ENCODE assay signal across 24 cellular contexts in genomic region chr4:48153791-48154550, GRCh38. TPM values are rescaled to one million over a fixed set of nuclear protein-coding genes. Genes with fewer than 3 reads are reported as not detected.
DNase-seq lines count a peak whose midpoint lies in the region; ATAC-seq and TF ChIP-seq lines count a peak whose summit lies in the region.
"Had no signal": no experiment of that assay in that cellular context is flagged by ENCODE, and none has a peak within 500 bp of the region (broad histone marks: within the 10 kb centered on the region; RNA-seq: fewer than 3 reads in every experiment).

No MANE protein-coding gene starts in this region.

- no peaks in the 10 kb centered on the region for H3K4me1 Mint-ChIP-seq in activated CD8-positive, alpha-beta T cell treated with anti-CD3 and anti-CD28 coated beads for 36 hours (ENCODE audit: low read depth)
- H3K4me1 Mint-ChIP-seq in activated CD8-positive, alpha-beta T cell treated with anti-CD3 and anti-CD28 coated beads, Interleukin-2, amount 10 ng/mL, durations not matched to agents 7 days and 5 days (ENCODE audit: low read depth) = no peaks in the 10 kb centered on the region
- H3K4me1 Mint-ChIP-seq: activated T-helper 17 cell treated with anti-CD3 and anti-CD28 coated beads, Interleukin-2, amount 50 U/mL, for 72 hours had no signal

- intact Hi-C loops in activated CD8-positive, alpha-beta T cell treated with anti-CD3 and anti-CD28 coated beads for 36 hours (cut with micrococcal nuclease) = no loop called here
- intact Hi-C loops in thyroid gland (cut with DNase I) (no loop called here), body of pancreas (cut with DNase I) (no loop called here)

- in situ Hi-C loops in HAP-1 (cut with MboI; ENCODE audit: low sequenced_read_pairs) = no loop called here

- CTCF ChIA-PET in activated CD8-positive, alpha-beta T cell treated with anti-CD3 and anti-CD28 coated beads for 36 hours (lab: Charles Lee) = interaction anchor here (1.0 kb wide), 1 partner anchor 9 kb away, joined by 6 read pairs; no protein-coding TSS in a partner anchor
- CTCF ChIA-PET in activated CD8-positive, alpha-beta T cell treated with anti-CD3 and anti-CD28 coated beads, Interleukin-2, amount 10 ng/mL, durations not matched to agents 7 days and 5 days (lab: Charles Lee) = interaction anchor here (1.4 to 1.8 kb wide), 2 partner anchors 8 to 10 kb away, joined by 4 to 8 read pairs; no protein-coding TSS in a partner anchor

- H3K27me3 ChIP-seq in thyroid gland (no peaks in the 10 kb centered on the region), body of pancreas (no peaks in the 10 kb centered on the region), HAP-1 (ENCODE audit: low read depth) (no peaks in the 10 kb centered on the region)
- H3K27me3 ChIP-seq: adrenal gland, BLaER1, heart left ventricle had no signal

- H3K4me3 ChIP-seq in thyroid gland (replicated peaks in 1 of 3) (no peak overlapping the region), body of pancreas (no peak overlapping the region), HAP-1 (no peak overlapping the region)
- H3K4me3 ChIP-seq: adrenal gland, BLaER1, heart left ventricle had no signal

- H3K9me3 Mint-ChIP-seq in activated CD8-positive, alpha-beta T cell treated with anti-CD3 and anti-CD28 coated beads for 36 hours = peaks cover 29% of the 10 kb centered on the region
- peaks cover 31% of the 10 kb centered on the region for H3K9me3 Mint-ChIP-seq in activated CD8-positive, alpha-beta T cell treated with anti-CD3 and anti-CD28 coated beads, Interleukin-2, amount 10 ng/mL, durations not matched to agents 7 days and 5 days (ENCODE audit: insufficient read depth)
- H3K9me3 Mint-ChIP-seq: activated T-helper 17 cell treated with anti-CD3 and anti-CD28 coated beads, Interleukin-2, amount 50 U/mL, for 72 hours had no signal

- H3K36me3 ChIP-seq in thyroid gland (peaks cover 6% of the 10 kb centered on the region in 2 donors), body of pancreas (replicated peaks in 1 of 2; ENCODE audit: insufficient read depth in 1 of 2, low read depth in 2 of 2) (peaks cover 0 to 2% of the 10 kb centered on the region in 2 donors), HAP-1 (replicated peaks) (no peaks in the 10 kb centered on the region)

- H3K9me3 ChIP-seq in thyroid gland (no peaks in the 10 kb centered on the region), body of pancreas (peaks cover 0 to 8% (median 0%) of the 10 kb centered on the region in 3 donors), HAP-1 (no peaks in the 10 kb centered on the region)

- H3K4me1 ChIP-seq in thyroid gland (no peaks in the 10 kb centered on the region), body of pancreas (no peaks in the 10 kb centered on the region), HAP-1 (peaks cover 9% of the 10 kb centered on the region)
- H3K4me1 ChIP-seq: adrenal gland, BLaER1 had no signal

- H3K27ac ChIP-seq in thyroid gland (no peak overlapping the region), body of pancreas (no peak overlapping the region)
- H3K27ac ChIP-seq: adrenal gland, BLaER1, heart left ventricle, WERI-Rb-1 had no signal

- peaks cover 49% of the 10 kb centered on the region for H3K36me3 Mint-ChIP-seq in activated CD8-positive, alpha-beta T cell treated with anti-CD3 and anti-CD28 coated beads for 36 hours (ENCODE audit: low read depth)
- peaks cover 35% of the 10 kb centered on the region for H3K36me3 Mint-ChIP-seq in activated CD8-positive, alpha-beta T cell treated with anti-CD3 and anti-CD28 coated beads, Interleukin-2, amount 10 ng/mL, durations not matched to agents 7 days and 5 days (ENCODE audit: low read depth)

- TF ChIP-seq POLR2A in thyroid gland (IDR thresholded peaks at IDR 0.05) = no peak
- TF ChIP-seq POLR2A in body of pancreas (IDR thresholded peaks at IDR 0.05) = no peak

- TF ChIP-seq CTCF in activated CD8-positive, alpha-beta T cell treated with anti-CD3 and anti-CD28 coated beads for 36 hours (IDR thresholded peaks at IDR 0.05) = no peak
- no peak for TF ChIP-seq CTCF in thyroid gland (IDR thresholded peaks at IDR 0.05)
- TF ChIP-seq CTCF in body of pancreas (IDR thresholded peaks at IDR 0.05) = no peak

- no peak for DNase-seq in activated CD8-positive, alpha-beta T cell treated with anti-CD3 and anti-CD28 coated beads for 36 hours
- no peak for DNase-seq in activated CD8-positive, alpha-beta T cell treated with anti-CD3 and anti-CD28 coated beads, Interleukin-2, amount 10 ng/mL, durations not matched to agents 7 days and 5 days
- no peak for DNase-seq in thyroid gland
- no peak for DNase-seq in body of pancreas
- no peak for DNase-seq in HAP-1 (ENCODE audit: low spot score in 2 of 2)
- DNase-seq: 8988T; adrenal gland; DMS 273 treated with DMSO at 0.1 percent for 48 hours; effector CD4-positive, alpha-beta T cell; heart left ventricle; Karpas-422; naive thymus-derived CD4-positive, alpha-beta T cell; NCI-H1436; NCI-H226; NK-92 treated with Interleukin-12 subunit alpha and Interleukin-12 subunit beta, amount 100 ng/mL, for 24 hours; small intestine; T-helper 1 cell; trophoblast cell; WERI-Rb-1 had no signal

- POLR2A ChIA-PET in activated CD8-positive, alpha-beta T cell treated with anti-CD3 and anti-CD28 coated beads for 36 hours (lab: Charles Lee) = interaction anchor here (1.4 kb wide), 1 partner anchor 26 kb away, joined by 4 read pairs; no protein-coding TSS in a partner anchor
- POLR2A ChIA-PET in activated CD8-positive, alpha-beta T cell treated with anti-CD3 and anti-CD28 coated beads, Interleukin-2, amount 10 ng/mL, durations not matched to agents 7 days and 5 days (lab: Charles Lee) = no interaction called here

- ATAC-seq in activated CD8-positive, alpha-beta T cell treated with anti-CD3 and anti-CD28 coated beads for 36 hours = peak; percentile 37
- ATAC-seq in activated CD8-positive, alpha-beta T cell treated with anti-CD3 and anti-CD28 coated beads, Interleukin-2, amount 10 ng/mL, durations not matched to agents 7 days and 5 days = no peak
- ATAC-seq in GM21723 (IDR thresholded peaks at IDR 0.05; ENCODE audit: unreplicated experiment) = peak; percentile 69
- peak; percentile 70 for ATAC-seq in HG03064 (IDR thresholded peaks at IDR 0.05; ENCODE audit: low read depth, unreplicated experiment)
- ATAC-seq in HG03025 (IDR thresholded peaks at IDR 0.05; ENCODE audit: low FRiP score, unreplicated experiment) = no peak
- ATAC-seq in body of pancreas = no peak
- ATAC-seq: activated T-helper 17 cell treated with anti-CD3 and anti-CD28 coated beads, Interleukin-2, amount 50 U/mL, for 72 hours; heart left ventricle; naive thymus-derived CD4-positive, alpha-beta T cell had no signal

- 80 to 91% methylated on average over 1 of the region's 1 CpG for WGBS in thyroid gland, 2 donors
- 77 to 93% methylated on average over 1 of the region's 1 CpG for WGBS in body of pancreas, 2 donors

- no peaks in the 10 kb centered on the region for H3K27me3 Mint-ChIP-seq in activated CD8-positive, alpha-beta T cell treated with anti-CD3 and anti-CD28 coated beads for 36 hours
- H3K27me3 Mint-ChIP-seq in activated CD8-positive, alpha-beta T cell treated with anti-CD3 and anti-CD28 coated beads, Interleukin-2, amount 10 ng/mL, durations not matched to agents 7 days and 5 days (ENCODE audit: low read depth) = no peaks in the 10 kb centered on the region
- H3K27me3 Mint-ChIP-seq: activated T-helper 17 cell treated with anti-CD3 and anti-CD28 coated beads, Interleukin-2, amount 50 U/mL, for 72 hours; naive thymus-derived CD4-positive, alpha-beta T cell had no signal

- H3K4me3 Mint-ChIP-seq in activated CD8-positive, alpha-beta T cell treated with anti-CD3 and anti-CD28 coated beads for 36 hours = no peak overlapping the region
- H3K4me3 Mint-ChIP-seq in activated CD8-positive, alpha-beta T cell treated with anti-CD3 and anti-CD28 coated beads, Interleukin-2, amount 10 ng/mL, durations not matched to agents 7 days and 5 days = no peak overlapping the region
- H3K4me3 Mint-ChIP-seq: activated T-helper 17 cell treated with anti-CD3 and anti-CD28 coated beads, Interleukin-2, amount 50 U/mL, for 72 hours; naive thymus-derived CD4-positive, alpha-beta T cell had no signal

- no peak overlapping the region for H3K27ac Mint-ChIP-seq in activated CD8-positive, alpha-beta T cell treated with anti-CD3 and anti-CD28 coated beads for 36 hours
- no peak overlapping the region for H3K27ac Mint-ChIP-seq in activated CD8-positive, alpha-beta T cell treated with anti-CD3 and anti-CD28 coated beads, Interleukin-2, amount 10 ng/mL, durations not matched to agents 7 days and 5 days
- H3K27ac Mint-ChIP-seq: activated T-helper 17 cell treated with anti-CD3 and anti-CD28 coated beads, Interleukin-2, amount 50 U/mL, for 72 hours; naive thymus-derived CD4-positive, alpha-beta T cell had no signal

RNA-seq across cellular contexts. Expression of gene TXK, which starts 19.9 kb away (rescaled TPM):
- 10 to 100 TPM; 20.6 to 23.5 TPM for total RNA-seq in activated CD8-positive, alpha-beta T cell treated with anti-CD3 and anti-CD28 coated beads for 36 hours
- 10 to 100 TPM; 60.6 to 63.6 TPM for total RNA-seq in activated CD8-positive, alpha-beta T cell treated with anti-CD3 and anti-CD28 coated beads, Interleukin-2, amount 10 ng/mL, durations not matched to agents 7 days and 5 days
- total RNA-seq in thyroid gland (1 to 10 TPM; 1.8 to 3.6 (median 1.9) TPM), body of pancreas (1 to 10 TPM in 1 of 2 donors, under 1 TPM in 1; 0.66 to 1.3 TPM)

Comparison
In these comparisons a context has a peak if more than half of its experiments do, and no peak if none do; other contexts are left out.
1. ATAC-seq: peak in activated CD8-positive, alpha-beta T cell treated with anti-CD3 and anti-CD28 coated beads for 36 hours (single experiment), GM21723 (single experiment) and HG03064 (single experiment); none in activated CD8-positive, alpha-beta T cell treated with anti-CD3 and anti-CD28 coated beads, Interleukin-2, amount 10 ng/mL, durations not matched to agents 7 days and 5 days (single experiment), HG03025 (single experiment) and body of pancreas (single experiment).
2. RNA of gene TXK, which starts 19.9 kb away (total RNA-seq): 60.6 to 63.6 TPM in activated CD8-positive, alpha-beta T cell treated with anti-CD3 and anti-CD28 coated beads, Interleukin-2, amount 10 ng/mL, durations not matched to agents 7 days and 5 days and 20.6 to 23.5 TPM in activated CD8-positive, alpha-beta T cell treated with anti-CD3 and anti-CD28 coated beads for 36 hours; 1.8 to 3.6 TPM in thyroid gland and 0.66 to 1.3 TPM in body of pancreas; every median in the first group is over 4 times any median in the second.